In genomic region chr12:122979908-122980191, GRCh38 we compare ENCODE assay signal across 8 cellular contexts. TPM values are rescaled to one million over a fixed set of nuclear protein-coding genes. Genes with fewer than 3 reads are reported as not detected.
A peak's percentile ranks its signal among the peaks of the same experiment; 100 is the strongest.
DNase-seq lines count a peak whose midpoint lies in the region; ATAC-seq and TF ChIP-seq lines count a peak whose summit lies in the region.

No MANE protein-coding gene starts in this region.

- no peaks in the 10 kb centered on the region for H3K9me3 Mint-ChIP-seq in MCF 10A (ENCODE audit: unreplicated experiment)

- H3K9me3 ChIP-seq in HUES48 (ENCODE audit: control insufficient read depth, insufficient read depth, low read length) (no peaks in the 10 kb centered on the region), muscle layer of colon (ENCODE audit: low read length) (no peaks in the 10 kb centered on the region)

- no TSS peak for BruUV-seq in MCF 10A (replicated peaks; lab: Mats Ljungman, UMichigan)

- peaks cover 33% of the 10 kb centered on the region; the same call in 1 of the 2 replicates for H3K36me3 ChIP-seq in HUES48 (ENCODE audit: control insufficient read depth, insufficient read depth, low read length)
- peaks cover 15% of the 10 kb centered on the region for H3K36me3 ChIP-seq in muscle layer of colon (ENCODE audit: insufficient read depth, low read length)

- DNase-seq in AG10803 (ENCODE audit: low read depth) (no peak), MCF 10A (ENCODE audit: unreplicated experiment) (peak; percentile 8), cortex of kidney (lab: John Stamatoyannopoulos, UW) (no peak), amygdala (lab: John Stamatoyannopoulos, UW) (no peak)
- DNase-seq in stimulated activated CD8-positive, alpha-beta memory T cell treated with anti-CD3 and anti-CD28 coated beads, Interleukin-4, amount 100 ng/mL, for 48 hours: no peak

- ATAC-seq in HG03280 (IDR thresholded peaks at IDR 0.05; ENCODE audit: unreplicated experiment): no peak

- CTCF ChIA-PET in MCF 10A (lab: Yijun Ruan, JAX): interaction anchor here (0.6 to 1.8 kb wide), 4 partner anchors 119 to 506 kb away, joined by 3 to 6 read pairs (median 4); no protein-coding TSS in a partner anchor

- H3K4me1 Mint-ChIP-seq in MCF 10A (ENCODE audit: insufficient read depth, unreplicated experiment): peaks cover 10% of the 10 kb centered on the region

- H3K4me1 ChIP-seq in HUES48 (ENCODE audit: control insufficient read depth, insufficient read depth, low read length) (peaks cover 15% of the 10 kb centered on the region), muscle layer of colon (ENCODE audit: insufficient read depth, low read length) (peaks cover 69% of the 10 kb centered on the region)

- H3K27ac ChIP-seq in HUES48 (ENCODE audit: low read depth, low read length) (peak overlapping the region; percentile 55), muscle layer of colon (ENCODE audit: low read depth, low read length) (peak overlapping the region; percentile 88)

- H3K9ac ChIP-seq in HUES48 (ENCODE audit: low read depth, low read length) (peak overlapping the region; percentile 84), muscle layer of colon (ENCODE audit: low read length) (peak overlapping the region; percentile 65)

- TF ChIP-seq CTCF in AG10803 (conservative IDR thresholded peaks at IDR 0.05; ENCODE audit: low read length) (no peak), MCF 10A (IDR thresholded peaks at IDR 0.05; ENCODE audit: unreplicated experiment) (no peak)

- POLR2A ChIA-PET in MCF 10A (lab: Yijun Ruan, JAX): interaction anchor here (0.8 to 1.6 kb wide), 7 partner anchors 12 to 259 kb away, joined by 3 to 15 read pairs (median 6); partner anchors contain the start of genes ABCB9, MPHOSPH9, MTRFR and PITPNM2

- peaks cover 32% of the 10 kb centered on the region for H3K36me3 Mint-ChIP-seq in MCF 10A (ENCODE audit: insufficient read depth, unreplicated experiment)

- H3K27ac Mint-ChIP-seq in MCF 10A (ENCODE audit: low read depth, unreplicated experiment): no peak overlapping the region

- H3K27me3 Mint-ChIP-seq in MCF 10A (ENCODE audit: insufficient read depth, unreplicated experiment): no peaks in the 10 kb centered on the region

- peak overlapping the region; percentile 85 for H3K4me3 Mint-ChIP-seq in MCF 10A (ENCODE audit: unreplicated experiment)

- intact Hi-C loops in MCF 10A (cut with micrococcal nuclease): loop anchor here (2.0 to 5.0 kb wide), 2 partner anchors 172 to 253 kb away; partner anchors contain the start of genes MPHOSPH9, MTRFR and PITPNM2

- peak overlapping the region; percentile 87 for H3K4me3 ChIP-seq in AG10803 (ENCODE audit: low read length)
- H3K4me3 ChIP-seq in HUES48 (ENCODE audit: low read depth, low read length): peak overlapping the region; percentile 97
- H3K4me3 ChIP-seq in muscle layer of colon (ENCODE audit: low read depth in 1 of 2, low read length in 2 of 2): peak overlapping the region; percentile 87 to 96

- H3K27me3 ChIP-seq in HUES48 (ENCODE audit: control insufficient read depth, insufficient read depth, low read length) (no peaks in the 10 kb centered on the region), muscle layer of colon (ENCODE audit: control insufficient read depth in 1 of 2, insufficient read depth in 2 of 2, low read length in 2 of 2) (no peaks in the 10 kb centered on the region)

RNA-seq across cellular contexts. Expression of gene ARL6IP4, which starts 0.6 kb away (rescaled TPM):
- total RNA-seq in MCF 10A (2022): 198 and 238 TPM in 2 replicates

RNA-seq across cellular contexts. Expression of gene OGFOD2, which starts 4.8 kb away (rescaled TPM):
- 17.5 and 22.5 TPM in 2 replicates for total RNA-seq in MCF 10A (2022)

RNA-seq across cellular contexts. Expression of gene ABCB9, which starts 13.6 kb away (rescaled TPM):
- 1.6 and 3.2 TPM in 2 replicates for total RNA-seq in MCF 10A (2022)
